In the genomic region with DNA sequence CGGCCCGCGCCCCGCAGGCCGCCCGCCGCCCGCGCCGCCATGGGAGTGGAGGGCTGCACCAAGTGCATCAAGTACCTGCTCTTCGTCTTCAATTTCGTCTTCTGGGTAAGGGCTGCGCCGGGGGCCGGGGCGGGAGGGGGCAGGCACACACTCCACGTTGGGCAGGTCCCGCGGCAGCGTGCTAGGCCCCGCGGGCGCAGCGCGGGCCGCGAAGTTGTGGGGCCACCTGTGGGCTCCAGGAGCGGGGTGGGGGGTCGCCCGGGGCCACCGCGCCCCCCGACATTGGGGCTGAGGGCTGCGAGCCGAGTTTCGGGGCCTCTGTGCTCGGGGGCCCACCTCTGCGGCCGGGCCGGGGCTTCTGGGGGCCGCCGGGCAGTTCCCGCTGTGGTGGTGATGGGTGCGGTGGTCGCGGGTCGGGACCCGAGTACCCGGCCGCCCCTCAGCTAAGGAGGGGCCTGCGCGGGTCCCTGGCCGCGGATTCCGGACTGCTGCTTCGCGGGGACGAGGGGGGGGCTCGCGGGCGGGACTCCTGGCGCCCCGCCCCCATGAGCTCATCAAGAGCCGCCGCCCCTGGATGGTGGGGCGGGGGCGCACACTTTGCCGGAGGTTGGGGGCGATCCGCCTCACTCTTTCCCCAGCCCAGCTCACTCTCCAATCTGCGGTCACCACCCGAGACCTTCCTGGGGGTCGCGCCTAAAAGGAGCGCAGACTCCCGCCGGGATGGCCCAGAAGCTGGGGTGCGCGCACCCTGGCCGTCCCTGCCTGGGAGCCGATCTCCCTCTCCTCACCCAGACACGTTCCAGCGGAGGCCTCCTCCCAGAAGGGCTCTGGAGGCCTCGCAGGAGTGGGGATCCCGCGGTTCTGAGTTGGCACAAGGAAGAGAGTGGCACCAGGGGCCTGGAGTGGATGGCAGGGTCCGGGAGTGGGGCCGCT, we compare ENCODE assay signal across 8 cellular contexts. TPM values are rescaled to one million over a fixed set of nuclear protein-coding genes. Genes with fewer than 3 reads are reported as not detected.
DNase-seq lines count a peak whose midpoint lies in the region; ATAC-seq and TF ChIP-seq lines count a peak whose summit lies in the region.

No MANE protein-coding gene starts in this region.

- peaks cover 42 to 68% (median 61%) of the 10 kb centered on the region in 4 donors for H3K4me1 ChIP-seq in upper lobe of left lung

- no peaks in the 10 kb centered on the region for H3K36me3 ChIP-seq in upper lobe of left lung

- intact Hi-C loops in activated T-helper 2 cell treated with anti-CD3 and anti-CD28 coated beads, Interferon-gamma antibody, Interleukin-2, Interleukin-4, amounts not matched to agents 10 μg/mL and 5 μg/mL and 100 μg/mL, durations not matched to agents 14 hours and 24 hours and 36 hours (cut with micrococcal nuclease): loop anchor here (1.0 to 10.0 kb wide), 3 partner anchors 23 to 73 kb away; a partner anchor contains a TSS

- DNase-seq in CD1c-positive myeloid dendritic cell (ENCODE audit: extremely low spot score): peak; percentile 61
- peak; percentile 80 for DNase-seq in NCI-H69 (lab: John Stamatoyannopoulos, UW)
- peak; percentile 41 for DNase-seq in activated T-helper 2 cell treated with anti-CD3 and anti-CD28 coated beads, Interferon-gamma antibody, Interleukin-2, Interleukin-4, amounts not matched to agents 10 μg/mL and 5 μg/mL and 100 μg/mL, durations not matched to agents 14 hours and 24 hours and 36 hours (ENCODE audit: low spot score)
- peak; percentile 34 for DNase-seq in fibroblast of mammary gland (ENCODE audit: low read depth)
- peak; percentile 71 for DNase-seq in nephron progenitor cell
- peak; percentile 85 to 93 for DNase-seq in upper lobe of left lung
- no peak for DNase-seq in globus pallidus (ENCODE audit: low spot score)

- H3K4me3 Mint-ChIP-seq in activated T-helper 2 cell treated with anti-CD3 and anti-CD28 coated beads, Interferon-gamma antibody, Interleukin-2, Interleukin-4, amounts not matched to agents 10 μg/mL and 5 μg/mL and 100 μg/mL, durations not matched to agents 14 hours and 24 hours and 36 hours (ENCODE audit: low read depth): peak overlapping the region; percentile 86
- peak overlapping the region; percentile 87 for H3K4me3 Mint-ChIP-seq in nephron progenitor cell

- no peaks in the 10 kb centered on the region for H3K9me3 ChIP-seq in upper lobe of left lung

- H3K36me3 Mint-ChIP-seq in activated T-helper 2 cell treated with anti-CD3 and anti-CD28 coated beads, Interferon-gamma antibody, Interleukin-2, Interleukin-4, amounts not matched to agents 10 μg/mL and 5 μg/mL and 100 μg/mL, durations not matched to agents 14 hours and 24 hours and 36 hours (ENCODE audit: low read depth): peaks cover 6% of the 10 kb centered on the region
- no peaks in the 10 kb centered on the region for H3K36me3 Mint-ChIP-seq in nephron progenitor cell (ENCODE audit: low read depth)

- peak in 3 of 4 donors; percentile 47 to 60 (median 52) for TF ChIP-seq POLR2A in upper lobe of left lung (IDR thresholded peaks at IDR 0.05)

- H3K4me1 Mint-ChIP-seq in activated T-helper 2 cell treated with anti-CD3 and anti-CD28 coated beads, Interferon-gamma antibody, Interleukin-2, Interleukin-4, amounts not matched to agents 10 μg/mL and 5 μg/mL and 100 μg/mL, durations not matched to agents 14 hours and 24 hours and 36 hours (ENCODE audit: low read depth): peaks cover 15% of the 10 kb centered on the region
- peaks cover 33% of the 10 kb centered on the region for H3K4me1 Mint-ChIP-seq in nephron progenitor cell

- H3K4me3 ChIP-seq in fibroblast of mammary gland (ENCODE audit: control insufficient read depth, low read depth, low read length) (peak overlapping the region; percentile 73), upper lobe of left lung (peak overlapping the region; percentile 88 to 97 (median 94))

- 0 to 1% methylated on average over 25 to 46 of the region's 88 CpGs for WGBS in upper lobe of left lung, 2 donors

- TF ChIP-seq CTCF in fibroblast of mammary gland (conservative IDR thresholded peaks at IDR 0.05; ENCODE audit: control insufficient read depth, insufficient read depth, low read depth, low read length) (no peak), nephron progenitor cell (IDR thresholded peaks at IDR 0.05) (no peak), upper lobe of left lung (IDR thresholded peaks at IDR 0.05) (no peak)

- no peaks in the 10 kb centered on the region for H3K9me3 Mint-ChIP-seq in activated T-helper 2 cell treated with anti-CD3 and anti-CD28 coated beads, Interferon-gamma antibody, Interleukin-2, Interleukin-4, amounts not matched to agents 10 μg/mL and 5 μg/mL and 100 μg/mL, durations not matched to agents 14 hours and 24 hours and 36 hours
- no peaks in the 10 kb centered on the region for H3K9me3 Mint-ChIP-seq in nephron progenitor cell

- peak overlapping the region; percentile 98 to 99 (median 98) for H3K27ac ChIP-seq in upper lobe of left lung

- H3K27ac Mint-ChIP-seq in activated T-helper 2 cell treated with anti-CD3 and anti-CD28 coated beads, Interferon-gamma antibody, Interleukin-2, Interleukin-4, amounts not matched to agents 10 μg/mL and 5 μg/mL and 100 μg/mL, durations not matched to agents 14 hours and 24 hours and 36 hours: peak overlapping the region; percentile 87
- H3K27ac Mint-ChIP-seq in nephron progenitor cell: peak overlapping the region; percentile 36

- no peaks in the 10 kb centered on the region for H3K27me3 ChIP-seq in upper lobe of left lung

- peaks cover 2% of the 10 kb centered on the region for H3K27me3 Mint-ChIP-seq in activated T-helper 2 cell treated with anti-CD3 and anti-CD28 coated beads, Interferon-gamma antibody, Interleukin-2, Interleukin-4, amounts not matched to agents 10 μg/mL and 5 μg/mL and 100 μg/mL, durations not matched to agents 14 hours and 24 hours and 36 hours (ENCODE audit: low read depth)
- H3K27me3 Mint-ChIP-seq in nephron progenitor cell (ENCODE audit: low read depth, poor library complexity): peaks cover 19% of the 10 kb centered on the region

- TF ChIP-seq EP300 in upper lobe of left lung (IDR thresholded peaks at IDR 0.05): no peak

- ATAC-seq in GM21723 (IDR thresholded peaks at IDR 0.05; ENCODE audit: unreplicated experiment): peak; percentile 26
- peak in 1 of 2 donors; percentile 73 for ATAC-seq in upper lobe of left lung (ENCODE audit: low FRiP score in 2 of 2)

RNA-seq across cellular contexts. Expression of a gene that starts 0.7 kb away (rescaled TPM):
- total RNA-seq in activated T-helper 2 cell treated with anti-CD3 and anti-CD28 coated beads, Interferon-gamma antibody, Interleukin-2, Interleukin-4, amounts not matched to agents 10 μg/mL and 5 μg/mL and 100 μg/mL, durations not matched to agents 14 hours and 24 hours and 36 hours: 211 and 219 TPM in 2 replicates
- total RNA-seq in upper lobe of left lung: 1,000 to 10,000 TPM in 1 of 6 donors, 100 to 1,000 TPM in 5; 398 to 1,053 (median 787) TPM

RNA-seq across cellular contexts. Expression of a gene that starts 22.8 kb away (rescaled TPM):
- total RNA-seq in activated T-helper 2 cell treated with anti-CD3 and anti-CD28 coated beads, Interferon-gamma antibody, Interleukin-2, Interleukin-4, amounts not matched to agents 10 μg/mL and 5 μg/mL and 100 μg/mL, durations not matched to agents 14 hours and 24 hours and 36 hours: 46.6 and 48.9 TPM in 2 replicates
- 10 to 100 TPM; 28.9 to 69.4 (median 50.3) TPM for total RNA-seq in upper lobe of left lung
